23 cellular contexts compared by ENCODE assay signal in the genomic region with DNA sequence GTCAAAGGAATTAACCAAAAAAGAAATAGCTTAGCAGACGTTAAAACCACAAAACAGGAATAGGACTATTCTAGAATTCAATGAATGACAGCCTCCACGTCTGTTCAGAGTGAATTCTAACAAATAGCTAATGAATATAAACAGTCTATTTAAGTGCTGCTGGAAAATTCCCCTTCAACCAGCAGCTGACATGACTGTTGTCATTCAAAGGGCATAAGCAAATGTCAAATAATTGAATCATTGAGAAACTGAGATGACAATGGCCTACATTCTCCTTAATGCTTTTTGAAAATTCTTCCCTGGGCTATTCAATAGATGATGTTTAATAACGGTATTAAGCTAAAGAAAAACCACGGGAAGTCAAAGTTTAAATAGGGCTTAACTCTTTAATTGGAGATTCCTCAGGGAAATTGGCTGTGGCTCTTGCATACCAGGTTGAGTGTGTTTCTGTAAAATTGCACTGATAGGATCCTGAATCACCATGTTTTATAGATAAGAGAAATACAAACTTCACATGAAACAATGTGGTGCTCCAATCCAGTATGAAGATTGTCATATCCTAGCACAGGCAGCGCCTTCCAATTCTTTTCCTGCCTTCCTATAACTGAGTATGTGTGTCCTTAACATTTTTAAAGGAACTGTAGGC.
DNase-seq lines count a peak whose midpoint lies in the region; ATAC-seq and TF ChIP-seq lines count a peak whose summit lies in the region.
"Had no signal": no experiment of that assay in that cellular context is flagged by ENCODE, and none has a peak within 500 bp of the region (broad histone marks: within the 10 kb centered on the region; RNA-seq: fewer than 3 reads in every experiment).

No MANE protein-coding gene starts in this region.

- no peaks in the 10 kb centered on the region for H3K27me3 ChIP-seq in smooth muscle cell (ENCODE audit: low read depth)
- H3K27me3 ChIP-seq: MG63, thyroid gland had no signal

- WGBS in smooth muscle cell (ENCODE audit: low lambda C conversion rate) = 37% methylated on average over 5 of the region's 5 CpGs

- H4K20me1 ChIP-seq in smooth muscle cell (ENCODE audit: low read depth) = no peaks in the 10 kb centered on the region

- no peaks in the 10 kb centered on the region for H3K9me3 Mint-ChIP-seq in HFFc6
- peaks cover 3% of the 10 kb centered on the region for H3K9me3 Mint-ChIP-seq in activated CD4-positive, alpha-beta T cell treated with anti-CD3 and anti-CD28 coated beads, Interleukin-2, amount 10 ng/mL, durations not matched to agents 7 days and 5 days

- DNase-seq in HFFc6 = peak; percentile 11
- DNase-seq in SK-MEL-5 (ENCODE audit: low read depth, low spot score) = peak; percentile 83
- peak; percentile 53 for DNase-seq in inferior parietal cortex (ENCODE audit: extremely low spot score)
- no peak for DNase-seq in smooth muscle cell (lab: John Stamatoyannopoulos, UW; ENCODE audit: unreplicated experiment)
- DNase-seq in activated CD4-positive, alpha-beta T cell treated with anti-CD3 and anti-CD28 coated beads, Interleukin-2, amount 10 ng/mL, durations not matched to agents 7 days and 5 days = no peak
- no peak for DNase-seq in mucosa of gallbladder (ENCODE audit: low spot score)
- DNase-seq: activated CD4-positive, alpha-beta T cell treated with anti-CD3 and anti-CD28 coated beads for 48 hours; activated naive CD4-positive, alpha-beta T cell treated with anti-CD3 and anti-CD28 coated beads, Interleukin-2, amount 10 ng/mL, durations not matched to agents 7 days and 5 days; CD4-positive, CD25-positive, alpha-beta regulatory T cell; central memory CD4-positive, alpha-beta T cell; kidney glomerular epithelial cell; MG63; NCI-H1436; occipital lobe; retina; stimulated activated CD4-positive, alpha-beta T cell treated with anti-CD3 and anti-CD28 coated beads, Interleukin-12 subunit alpha, Interleukin-12 subunit beta, amount 100 ng/mL, for 4 hours; stimulated activated CD4-positive, alpha-beta T cell treated with anti-CD3 and anti-CD28 coated beads, Interleukin-4, amount 100 ng/mL, for 24 hours; stimulated activated naive CD4-positive, alpha-beta T cell; thyroid gland had no signal

- peaks cover 19% of the 10 kb centered on the region for H3K4me1 ChIP-seq in smooth muscle cell (ENCODE audit: low read depth)

- no peak overlapping the region for H2AFZ ChIP-seq in smooth muscle cell (ENCODE audit: low read depth)

- H3K27ac Mint-ChIP-seq in HFFc6 = peak overlapping the region; percentile 27; the same call in 1 of the 2 replicates
- no peak overlapping the region for H3K27ac Mint-ChIP-seq in activated CD4-positive, alpha-beta T cell treated with anti-CD3 and anti-CD28 coated beads, Interleukin-2, amount 10 ng/mL, durations not matched to agents 7 days and 5 days
- H3K27ac Mint-ChIP-seq: activated naive CD4-positive, alpha-beta T cell treated with anti-CD3 and anti-CD28 coated beads, Interleukin-2, amount 10 ng/mL, durations not matched to agents 7 days and 5 days; CD4-positive, CD25-positive, alpha-beta regulatory T cell; dendritic cell treated with granulocyte-macrophage colony-stimulating factor and Interleukin-4, amounts not matched to agents 40 ng/mL and 50 ng/mL, for 4 days had no signal

- no peaks in the 10 kb centered on the region for H3K9me3 ChIP-seq in smooth muscle cell (replicated peaks; ENCODE audit: low read depth)
- H3K9me3 ChIP-seq: thyroid gland had no signal

- H3K9ac ChIP-seq in smooth muscle cell (ENCODE audit: low read depth) = no peak overlapping the region

- no peak for ATAC-seq in HG02763 (IDR thresholded peaks at IDR 0.05; ENCODE audit: unreplicated experiment)
- ATAC-seq: SK-N-SH treated with all-trans-retinoic acid at 6 μM for 48 hours had no signal

- H3K4me3 ChIP-seq in smooth muscle cell = no peak overlapping the region
- H3K4me3 ChIP-seq: lung, MG63, thyroid gland had no signal

- no peak overlapping the region for H3K27ac ChIP-seq in smooth muscle cell (ENCODE audit: low read depth)
- H3K27ac ChIP-seq: thyroid gland had no signal

- peaks cover 61% of the 10 kb centered on the region for H3K4me1 Mint-ChIP-seq in HFFc6 (ENCODE audit: low read depth)
- H3K4me1 Mint-ChIP-seq in activated CD4-positive, alpha-beta T cell treated with anti-CD3 and anti-CD28 coated beads, Interleukin-2, amount 10 ng/mL, durations not matched to agents 7 days and 5 days = no peaks in the 10 kb centered on the region
- H3K4me1 Mint-ChIP-seq: activated naive CD4-positive, alpha-beta T cell treated with anti-CD3 and anti-CD28 coated beads, Interleukin-2, amount 10 ng/mL, durations not matched to agents 7 days and 5 days; CD4-positive, CD25-positive, alpha-beta regulatory T cell had no signal

- H3K36me3 ChIP-seq in smooth muscle cell (ENCODE audit: low read depth) = no peaks in the 10 kb centered on the region
- H3K36me3 ChIP-seq: MG63, thyroid gland had no signal

- POLR2A ChIA-PET in activated CD4-positive, alpha-beta T cell treated with anti-CD3 and anti-CD28 coated beads, Interleukin-2, amount 10 ng/mL, durations not matched to agents 7 days and 5 days (lab: Charles Lee) = no interaction called here

- H3K27me3 Mint-ChIP-seq in HFFc6 (ENCODE audit: insufficient read depth) = no peaks in the 10 kb centered on the region
- no peaks in the 10 kb centered on the region for H3K27me3 Mint-ChIP-seq in activated CD4-positive, alpha-beta T cell treated with anti-CD3 and anti-CD28 coated beads, Interleukin-2, amount 10 ng/mL, durations not matched to agents 7 days and 5 days
- H3K27me3 Mint-ChIP-seq: activated naive CD4-positive, alpha-beta T cell treated with anti-CD3 and anti-CD28 coated beads, Interleukin-2, amount 10 ng/mL, durations not matched to agents 7 days and 5 days; CD4-positive, CD25-positive, alpha-beta regulatory T cell; dendritic cell treated with granulocyte-macrophage colony-stimulating factor and Interleukin-4, amounts not matched to agents 40 ng/mL and 50 ng/mL, for 4 days had no signal

- H3K79me2 ChIP-seq in smooth muscle cell (ENCODE audit: low read depth) = no peaks in the 10 kb centered on the region

- in situ Hi-C loops in SK-MEL-5 (cut with HindIII; ENCODE audit: low pct_unique_long_range_greater_than_20kb, low sequenced_read_pairs) = no loop called here

- TF ChIP-seq CTCF in HFFc6 (IDR thresholded peaks at IDR 0.05) (no peak), smooth muscle cell (IDR thresholded peaks at IDR 0.05; ENCODE audit: borderline replicate concordance, insufficient read depth, poor library complexity, severe bottlenecking) (no peak)

- no peaks in the 10 kb centered on the region for H3F3A ChIP-seq in smooth muscle cell (ENCODE audit: low read depth)

- peaks cover 5% of the 10 kb centered on the region; the same call in 1 of the 2 replicates for H3K36me3 Mint-ChIP-seq in HFFc6 (ENCODE audit: low read depth)
- H3K36me3 Mint-ChIP-seq in activated CD4-positive, alpha-beta T cell treated with anti-CD3 and anti-CD28 coated beads, Interleukin-2, amount 10 ng/mL, durations not matched to agents 7 days and 5 days (ENCODE audit: low read depth) = no peaks in the 10 kb centered on the region
- H3K36me3 Mint-ChIP-seq: activated naive CD4-positive, alpha-beta T cell treated with anti-CD3 and anti-CD28 coated beads, Interleukin-2, amount 10 ng/mL, durations not matched to agents 7 days and 5 days had no signal

- H3K4me2 ChIP-seq in smooth muscle cell = peak overlapping the region; percentile 32

- H3K4me3 Mint-ChIP-seq in HFFc6 = 0 out of 2 replicates have a peak overlapping the region, but pooled peaks have one; percentile 7
- no peak overlapping the region for H3K4me3 Mint-ChIP-seq in activated CD4-positive, alpha-beta T cell treated with anti-CD3 and anti-CD28 coated beads, Interleukin-2, amount 10 ng/mL, durations not matched to agents 7 days and 5 days
- H3K4me3 Mint-ChIP-seq: activated naive CD4-positive, alpha-beta T cell treated with anti-CD3 and anti-CD28 coated beads, Interleukin-2, amount 10 ng/mL, durations not matched to agents 7 days and 5 days; CD4-positive, CD25-positive, alpha-beta regulatory T cell; dendritic cell treated with granulocyte-macrophage colony-stimulating factor and Interleukin-4, amounts not matched to agents 40 ng/mL and 50 ng/mL, for 4 days had no signal

- CTCF ChIA-PET in activated CD4-positive, alpha-beta T cell treated with anti-CD3 and anti-CD28 coated beads, Interleukin-2, amount 10 ng/mL, durations not matched to agents 7 days and 5 days (lab: Charles Lee) = no interaction called here

Comparison
In these comparisons a context has a peak if more than half of its experiments do, and no peak if none do; other contexts are left out.
1. DNase-seq: peak in HFFc6 (single experiment), SK-MEL-5 (single experiment) and inferior parietal cortex (single experiment); none in smooth muscle cell (single experiment), activated CD4-positive, alpha-beta T cell treated with anti-CD3 and anti-CD28 coated beads, Interleukin-2, amount 10 ng/mL, durations not matched to agents 7 days and 5 days (single experiment) and mucosa of gallbladder (single experiment).